Comparison of ENCODE assay signal across 25 cellular contexts in the genomic region with DNA sequence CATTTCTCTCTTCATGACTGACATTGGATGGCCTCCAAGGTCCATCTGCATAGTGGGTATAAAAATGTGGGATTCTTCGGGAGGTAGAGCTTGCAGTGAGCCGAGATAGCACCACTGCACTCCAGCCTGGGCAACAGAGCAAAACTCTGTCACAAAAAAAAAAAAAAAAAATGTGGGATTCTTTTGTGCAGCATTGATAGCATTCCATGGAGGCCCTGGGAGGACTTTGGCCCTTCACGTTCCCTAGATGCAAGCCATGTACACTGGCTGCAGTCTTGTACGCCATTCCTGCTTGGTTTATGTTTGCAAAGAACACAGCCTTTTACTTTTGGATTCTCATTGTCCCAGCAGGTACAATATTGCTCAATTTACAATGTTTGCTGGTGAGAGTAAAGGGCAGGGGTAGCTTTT.
DNase-seq lines count a peak whose midpoint lies in the region; ATAC-seq, FAIRE-seq and TF ChIP-seq lines count a peak whose summit lies in the region.
"Had no signal": no experiment of that assay in that cellular context is flagged by ENCODE, and none has a peak within 500 bp of the region (broad histone marks: within the 10 kb centered on the region; RNA-seq: fewer than 3 reads in every experiment).

No MANE protein-coding gene starts in this region.

- H3K18ac ChIP-seq in trophoblast cell (ENCODE audit: low read length): no peak overlapping the region

- FAIRE-seq in HepG2 (lab: Jason Lieb, UNC): peak; percentile 54
- FAIRE-seq: GM12892, GM19239 had no signal

- H4K12ac ChIP-seq in trophoblast cell (ENCODE audit: low read depth, low read length): no peak overlapping the region

- H3K4ac ChIP-seq in trophoblast cell (ENCODE audit: low read depth, low read length): no peak overlapping the region

- H3K23ac ChIP-seq in trophoblast cell (ENCODE audit: low read length): no peak overlapping the region

- no peak for TF ChIP-seq CTCF in Caco-2 (IDR thresholded peaks at IDR 0.05; ENCODE audit: insufficient read depth in 1 of 2, low read depth in 1 of 2, low read length in 1 of 2, severe bottlenecking in 1 of 2, unreplicated experiment in 1 of 2)
- no peak for TF ChIP-seq CTCF in HepG2 (CRISPR knock-in tag; IDR thresholded peaks at IDR 0.05)

- peak overlapping the region; percentile 57 for H3K4me2 ChIP-seq in HepG2 (ENCODE audit: low read depth, low read length)
- no peak overlapping the region for H3K4me2 ChIP-seq in trophoblast cell (ENCODE audit: low read length)
- H3K4me2 ChIP-seq: BLaER1 had no signal

- H3K9ac ChIP-seq in HepG2 (ENCODE audit: insufficient read depth, low read depth, low read length) (peak overlapping the region; percentile 17; the same call in 1 of the 2 replicates), trophoblast cell (ENCODE audit: low read length) (no peak overlapping the region)
- H3K9ac ChIP-seq: BLaER1 had no signal

- H3K36me3 Mint-ChIP-seq in Caco-2 (ENCODE audit: insufficient read depth, unreplicated experiment): peaks cover 8% of the 10 kb centered on the region
- no peaks in the 10 kb centered on the region for H3K36me3 Mint-ChIP-seq in T-helper 2 cell treated with Interferon-gamma antibody and Interleukin-4, amounts not matched to agents 5 μg/mL and 100 μg/mL, for 36 hours (ENCODE audit: low read depth)

- intact Hi-C loops in Caco-2 (cut with micrococcal nuclease; ENCODE audit: unreplicated experiment) (loop anchor here (5.0 kb wide), 3 partner anchors 84 to 196 kb away; no protein-coding TSS in a partner anchor), HepG2 (cut with micrococcal nuclease; ENCODE audit: unreplicated experiment) (loop anchor here (5.0 kb wide), 2 partner anchors 36 to 84 kb away; no protein-coding TSS in a partner anchor), Right ventricle myocardium superior (cut with DNase I) (no loop called here)

- no peaks in the 10 kb centered on the region for H4K20me1 ChIP-seq in HepG2 (ENCODE audit: insufficient read depth, low read length)
- H4K20me1 ChIP-seq: BLaER1 had no signal

- no peak overlapping the region for H4K91ac ChIP-seq in trophoblast cell (ENCODE audit: low read depth, low read length)

- TF ChIP-seq RAD21 in HepG2 (CRISPR knock-in tag; IDR thresholded peaks at IDR 0.05): no peak

- H3K4me3 ChIP-seq in Caco-2 (ENCODE audit: low read depth, low read length) (no peak overlapping the region), HepG2 (replicated peaks in 1 of 3; ENCODE audit: insufficient read depth in 1 of 3, low read depth in 2 of 3, low read length in 3 of 3) (peak overlapping the region; percentile 21 to 31 (median 24); a peak in 3 of 6 replicates), trophoblast cell (ENCODE audit: low read depth, low read length) (no peak overlapping the region)
- H3K4me3 ChIP-seq: BLaER1 had no signal

- in situ Hi-C loops in HepG2 (cut with HindIII; ENCODE audit: extremely low pct_ligation_motif_present, low pct_unique_long_range_greater_than_20kb): no loop called here

- H3K27ac ChIP-seq in HepG2 (ENCODE audit: extremely low read length, insufficient read depth, low read length) (peak overlapping the region; percentile 70), trophoblast cell (ENCODE audit: low read depth, low read length) (no peak overlapping the region)
- H3K27ac ChIP-seq: BLaER1, RWPE1 had no signal

- POLR2A ChIA-PET in Caco-2 (lab: Charles Lee) (interaction anchor here (0.6 to 1.0 kb wide), 3 partner anchors 85 to 662 kb away, joined by 4 to 8 read pairs (median 6); no protein-coding TSS in a partner anchor), HepG2 (lab: Yijun Ruan, JAX) (interaction anchor here (0.7 to 1.3 kb wide), 2 partner anchors 38 to 454 kb away, joined by 3 to 8 read pairs; no protein-coding TSS in a partner anchor)

- H3K4me1 Mint-ChIP-seq in Caco-2 (ENCODE audit: low read depth, unreplicated experiment): peaks cover 14% of the 10 kb centered on the region
- H3K4me1 Mint-ChIP-seq in T-helper 2 cell treated with Interferon-gamma antibody and Interleukin-4, amounts not matched to agents 5 μg/mL and 100 μg/mL, for 36 hours (ENCODE audit: low read depth): no peaks in the 10 kb centered on the region

- no peaks in the 10 kb centered on the region for H3K79me1 ChIP-seq in trophoblast cell (ENCODE audit: low read length)

- TF ChIP-seq EP300 in HepG2 (IDR thresholded peaks at IDR 0.05; ENCODE audit: low read depth in 2 of 2, low read length in 2 of 2) (peak in 1 of 2 experiments; percentile 78; a peak in 1 of 4 replicates), HepG2 (CRISPR knock-in tag; IDR thresholded peaks at IDR 0.05; ENCODE audit: borderline replicate concordance) (0 out of 2 replicates have a peak, but pooled peaks have one; percentile 33)

- H2AFZ ChIP-seq in HepG2 (ENCODE audit: low read length): no peak overlapping the region
- no peak overlapping the region for H2AFZ ChIP-seq in trophoblast cell (ENCODE audit: insufficient read depth, low read length, poor library complexity)

- no peak overlapping the region for H2BK12ac ChIP-seq in trophoblast cell (ENCODE audit: low read length)

- BruUV-seq in Caco-2 (replicated peaks; lab: Mats Ljungman, UMichigan) (no TSS peak), HepG2 (replicated peaks; lab: Mats Ljungman, UMichigan) (no TSS peak)

- peaks cover 28% of the 10 kb centered on the region for H3K4me1 ChIP-seq in Caco-2
- peaks cover 38% of the 10 kb centered on the region for H3K4me1 ChIP-seq in HepG2 (ENCODE audit: insufficient read depth, low read length)
- H3K4me1 ChIP-seq in trophoblast cell (ENCODE audit: control insufficient read depth in 1 of 2, insufficient read depth in 2 of 2, low read length in 2 of 2): no peaks in the 10 kb centered on the region
- H3K4me1 ChIP-seq: BLaER1 had no signal

- no peak overlapping the region for H3K14ac ChIP-seq in trophoblast cell (ENCODE audit: low read length)

- DNase-seq in Caco-2: peak; percentile 85 to 93
- peak; percentile 48 for DNase-seq in SW480 (ENCODE audit: low spot score)
- peak; percentile 94 for DNase-seq in HepG2 (ENCODE audit: low spot score)
- DNase-seq in trophoblast cell: peak; percentile 15 to 58
- no peak for DNase-seq in T-helper 2 cell treated with Interferon-gamma antibody and Interleukin-4, amounts not matched to agents 5 μg/mL and 100 μg/mL, for 36 hours (ENCODE audit: low spot score)
- no peak for DNase-seq in SKM-1 (lab: John Stamatoyannopoulos, UW; ENCODE audit: unreplicated experiment)
- no peak for DNase-seq in Right ventricle myocardium superior
- DNase-seq: 8988T; CD4-positive, alpha-beta T cell; DMS79 treated with DMSO at 0.1 percent for 48 hours; Karpas-422; NCI-H1092; NCI-H1417 treated with DMSO at 0.1 percent for 48 hours; NCI-H1694 treated with DMSO at 0.1 percent for 48 hours; NCI-H2081; NCI-H2227 treated with DMSO at 0.1 percent for 48 hours; NCI-H526 treated with DMSO at 0.1 percent for 48 hours; SHP77 treated with DMSO at 0.1 percent for 48 hours had no signal

- H3K4me3 Mint-ChIP-seq in Caco-2 (ENCODE audit: unreplicated experiment): peak overlapping the region; percentile 65
- no peak overlapping the region for H3K4me3 Mint-ChIP-seq in T-helper 2 cell treated with Interferon-gamma antibody and Interleukin-4, amounts not matched to agents 5 μg/mL and 100 μg/mL, for 36 hours
- H3K4me3 Mint-ChIP-seq: CD4-positive, alpha-beta T cell had no signal

- TF ChIP-seq POLR2A in HepG2 (IDR thresholded peaks at IDR 0.05; ENCODE audit: insufficient read depth in 1 of 2, low read depth in 2 of 2, low read length in 2 of 2): no peak

- ATAC-seq in HepG2: peak; percentile 100
- ATAC-seq in HG02981 (IDR thresholded peaks at IDR 0.05; ENCODE audit: unreplicated experiment): no peak
- no peak for ATAC-seq in Right ventricle myocardium superior (ENCODE audit: poor library complexity)
- ATAC-seq: HCT116, Panc1 had no signal

- H2BK5ac ChIP-seq in trophoblast cell (ENCODE audit: low read depth, low read length, poor library complexity): no peak overlapping the region

- no peaks in the 10 kb centered on the region for H3K27me3 Mint-ChIP-seq in Caco-2 (ENCODE audit: insufficient read depth, unreplicated experiment)
- H3K27me3 Mint-ChIP-seq in T-helper 2 cell treated with Interferon-gamma antibody and Interleukin-4, amounts not matched to agents 5 μg/mL and 100 μg/mL, for 36 hours (ENCODE audit: low read depth): no peaks in the 10 kb centered on the region
- H3K27me3 Mint-ChIP-seq: CD4-positive, alpha-beta T cell had no signal

- no peak overlapping the region for H2AK5ac ChIP-seq in trophoblast cell (ENCODE audit: low read length)

- 0% methylated on average over 4 of the region's 4 CpGs for WGBS in HepG2 (ENCODE audit: low lambda C conversion rate)
- WGBS in trophoblast cell (ENCODE audit: extremely low coverage, insufficient coverage, insufficient read length): no CpG with 5 or more reads among the region's 4 CpGs

- H3K9me3 Mint-ChIP-seq in Caco-2 (ENCODE audit: unreplicated experiment): peaks cover 11% of the 10 kb centered on the region
- no peaks in the 10 kb centered on the region for H3K9me3 Mint-ChIP-seq in T-helper 2 cell treated with Interferon-gamma antibody and Interleukin-4, amounts not matched to agents 5 μg/mL and 100 μg/mL, for 36 hours

- H4K8ac ChIP-seq in trophoblast cell (ENCODE audit: low read depth, low read length): no peak overlapping the region

- H3K27me3 ChIP-seq in Caco-2 (replicated peaks; ENCODE audit: control insufficient read depth, insufficient read depth, low read length) (no peaks in the 10 kb centered on the region), HepG2 (ENCODE audit: control insufficient read depth in 1 of 2, insufficient read depth in 2 of 2, low read length in 2 of 2) (no peaks in the 10 kb centered on the region), trophoblast cell (ENCODE audit: insufficient read depth, low read length) (no peaks in the 10 kb centered on the region)
- H3K27me3 ChIP-seq: BLaER1 had no signal

- H3K27ac Mint-ChIP-seq in Caco-2 (ENCODE audit: unreplicated experiment): peak overlapping the region; percentile 94
- no peak overlapping the region for H3K27ac Mint-ChIP-seq in T-helper 2 cell treated with Interferon-gamma antibody and Interleukin-4, amounts not matched to agents 5 μg/mL and 100 μg/mL, for 36 hours
- H3K27ac Mint-ChIP-seq: CD4-positive, alpha-beta T cell had no signal

- H3K36me3 ChIP-seq in Caco-2 (ENCODE audit: control insufficient read depth, insufficient read depth, low read length) (no peaks in the 10 kb centered on the region), HepG2 (replicated peaks in 1 of 2; ENCODE audit: control insufficient read depth in 1 of 2, insufficient read depth in 2 of 2, low read length in 2 of 2) (no peaks in the 10 kb centered on the region), trophoblast cell (ENCODE audit: control insufficient read depth in 1 of 2, insufficient read depth in 2 of 2, low read length in 2 of 2) (no peaks in the 10 kb centered on the region)
- H3K36me3 ChIP-seq: BLaER1 had no signal

- H3K9me3 ChIP-seq in Caco-2: no peaks in the 10 kb centered on the region
- H3K9me3 ChIP-seq in HepG2 (ENCODE audit: low read length): no peaks in the 10 kb centered on the region
- H3K9me3 ChIP-seq in trophoblast cell (ENCODE audit: insufficient read depth, low read depth, low read length): no peaks in the 10 kb centered on the region
- H3K9me3 ChIP-seq: BLaER1 had no signal

- no peaks in the 10 kb centered on the region for H3K79me2 ChIP-seq in HepG2 (ENCODE audit: insufficient read depth, low read length)
- no peaks in the 10 kb centered on the region for H3K79me2 ChIP-seq in trophoblast cell (ENCODE audit: control insufficient read depth, insufficient read depth, low read length, poor library complexity)

- CTCF ChIA-PET in Caco-2 (lab: Charles Lee) (interaction anchor here (1.3 kb wide), 1 partner anchor 85 kb away, joined by 4 read pairs; no protein-coding TSS in a partner anchor), HepG2 (lab: Yijun Ruan, JAX; ENCODE audit: low intra/inter-chr PET ratio, low total read pairs) (no interaction called here)

- H2BK120ac ChIP-seq in trophoblast cell (ENCODE audit: insufficient read depth, low read length, poor library complexity): no peak overlapping the region

Comparison
In these comparisons a context has a peak if more than half of its experiments do, and no peak if none do; other contexts are left out.
1. DNase-seq: peak in Caco-2 (2 of 2), SW480 (single experiment), HepG2 (single experiment) and trophoblast cell (2 of 2); none in T-helper 2 cell treated with Interferon-gamma antibody and Interleukin-4, amounts not matched to agents 5 μg/mL and 100 μg/mL, for 36 hours (single experiment), SKM-1 (single experiment) and Right ventricle myocardium superior (single experiment).
2. H3K4me3 ChIP-seq: peak in HepG2 (3 of 3); none in Caco-2 (single experiment) and trophoblast cell (single experiment).